ENCODE assay signal across 25 cellular contexts in the genomic region with DNA sequence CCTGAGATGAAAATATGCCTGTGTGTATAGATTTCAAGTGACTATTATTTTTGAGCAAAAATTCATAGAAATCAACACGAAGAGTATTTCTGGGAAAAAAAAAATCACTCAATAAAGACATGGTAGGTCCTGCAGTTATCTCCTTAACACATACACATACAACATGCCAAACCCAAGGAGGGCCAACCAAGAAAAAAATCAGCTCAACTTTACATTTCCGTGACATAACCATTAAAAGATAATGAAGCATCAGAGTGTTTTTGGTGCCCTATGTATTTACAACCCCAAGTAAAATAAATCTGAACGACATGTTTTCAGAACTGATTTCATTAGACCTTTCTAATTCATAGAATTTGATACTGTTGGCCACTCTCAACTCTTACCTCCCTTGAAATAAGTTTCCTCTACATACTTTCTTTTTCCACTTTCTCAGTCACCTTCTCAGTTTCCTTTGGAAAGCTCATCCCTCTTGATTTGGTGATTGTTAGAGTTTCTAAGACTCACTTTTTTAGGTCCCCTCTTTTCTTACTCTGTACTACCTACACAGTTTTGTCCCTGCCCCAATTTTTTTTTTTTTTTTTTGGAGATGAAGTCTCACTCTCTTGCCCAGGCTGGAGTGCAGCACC.
DNase-seq lines count a peak whose midpoint lies in the region; ATAC-seq, FAIRE-seq and TF ChIP-seq lines count a peak whose summit lies in the region.
"Had no signal": no experiment of that assay in that cellular context is flagged by ENCODE, and none has a peak within 500 bp of the region (broad histone marks: within the 10 kb centered on the region; RNA-seq: fewer than 3 reads in every experiment).

No MANE protein-coding gene starts in this region.

- no peak overlapping the region for H2AFZ ChIP-seq in OCI-LY7 (ENCODE audit: low read length)
- H2AFZ ChIP-seq in K562 (ENCODE audit: low read depth, low read length): no peak overlapping the region

- no peak overlapping the region for H3K4me3 Mint-ChIP-seq in T-helper 2 cell treated with Interferon-gamma antibody and Interleukin-4, amounts not matched to agents 5 μg/mL and 100 μg/mL, for 36 hours
- no peak overlapping the region for H3K4me3 Mint-ChIP-seq in nephron progenitor cell
- H3K4me3 Mint-ChIP-seq: activated naive CD4-positive, alpha-beta T cell treated with anti-CD3 and anti-CD28 coated beads for 36 hours; activated T-cell treated with anti-CD3 and anti-CD28 coated beads, Interleukin-2, amount 50 U/mL, for 4 hours; CD4-positive, alpha-beta T cell had no signal

- in situ Hi-C loops in K562 (cut with MboI): no loop called here

- TF ChIP-seq EP300 in K562 (IDR thresholded peaks at IDR 0.05; ENCODE audit: low read length): no peak

- CTCF ChIA-PET in OCI-LY7 (lab: Charles Lee; ENCODE audit: unreplicated experiment): no interaction called here
- CTCF ChIA-PET in K562 (lab: Yijun Ruan, JAX; ENCODE audit: low intra/inter-chr PET ratio): no interaction called here
- CTCF ChIA-PET in A673 (lab: Charles Lee): no interaction called here

- POLR2A ChIA-PET in OCI-LY7 (lab: Charles Lee) (interaction anchor here (0.7 to 3.1 kb wide), 12 partner anchors 9 to 1218 kb away, joined by 3 to 13 read pairs (median 4); no protein-coding TSS in a partner anchor), K562 (lab: Yijun Ruan, JAX) (interaction anchor here (0.9 to 1.5 kb wide), 3 partner anchors 10 to 160 kb away, joined by 3 to 5 read pairs (median 3); no protein-coding TSS in a partner anchor), A673 (lab: Charles Lee; ENCODE audit: low non-redundant PET) (interaction anchor here (0.6 to 1.2 kb wide), 2 partner anchors 21 to 251 kb away, joined by 4 to 6 read pairs; no protein-coding TSS in a partner anchor)

- H3K27me3 Mint-ChIP-seq in T-helper 2 cell treated with Interferon-gamma antibody and Interleukin-4, amounts not matched to agents 5 μg/mL and 100 μg/mL, for 36 hours (ENCODE audit: low read depth): no peaks in the 10 kb centered on the region
- H3K27me3 Mint-ChIP-seq in nephron progenitor cell (ENCODE audit: low read depth, poor library complexity): no peaks in the 10 kb centered on the region
- H3K27me3 Mint-ChIP-seq: CD4-positive, alpha-beta T cell had no signal

- peaks cover 59% of the 10 kb centered on the region for H3K36me3 Mint-ChIP-seq in T-helper 2 cell treated with Interferon-gamma antibody and Interleukin-4, amounts not matched to agents 5 μg/mL and 100 μg/mL, for 36 hours (ENCODE audit: low read depth)
- peaks cover 93% of the 10 kb centered on the region for H3K36me3 Mint-ChIP-seq in nephron progenitor cell (ENCODE audit: low read depth)

- H4K20me1 ChIP-seq in OCI-LY7 (ENCODE audit: insufficient read depth, low read length): no peaks in the 10 kb centered on the region
- H4K20me1 ChIP-seq in K562 (replicated peaks; ENCODE audit: control insufficient read depth, insufficient read depth, low read length): no peaks in the 10 kb centered on the region

- TF ChIP-seq POLR2A in K562 (conservative IDR thresholded peaks at IDR 0.05): no peak

- TF ChIP-seq CTCF in OCI-LY7 (conservative IDR thresholded peaks at IDR 0.05; ENCODE audit: low read length): no peak
- no peak for TF ChIP-seq CTCF in K562 (IDR thresholded peaks at IDR 0.05 in 2 of 3, conservative IDR thresholded peaks at IDR 0.05 in 1 of 3; ENCODE audit: insufficient read depth in 2 of 3, low read depth in 1 of 3, low read length in 3 of 3)
- TF ChIP-seq CTCF in nephron progenitor cell (IDR thresholded peaks at IDR 0.05): no peak
- no peak for TF ChIP-seq CTCF in A673 (conservative IDR thresholded peaks at IDR 0.05; ENCODE audit: low read depth, low read length)

- intact Hi-C loops in OCI-LY7 (cut with micrococcal nuclease; ENCODE audit: unreplicated experiment) (no loop called here), K562 (cut with micrococcal nuclease) (no loop called here), A673 (cut with micrococcal nuclease; ENCODE audit: unreplicated experiment) (no loop called here)

- no peaks in the 10 kb centered on the region for H3K9me1 ChIP-seq in K562 (ENCODE audit: control insufficient read depth, insufficient read depth, low read length)

- H3K9ac ChIP-seq in K562 (ENCODE audit: insufficient read depth in 1 of 2, low read depth in 2 of 2, low read length in 2 of 2): no peak overlapping the region

- H3K4me1 ChIP-seq in OCI-LY7 (ENCODE audit: insufficient read depth, low read length, poor library complexity, severe bottlenecking) (peaks cover 56% of the 10 kb centered on the region), K562 (replicated peaks in 1 of 2; ENCODE audit: control insufficient read depth in 2 of 2, insufficient read depth in 2 of 2, low read length in 2 of 2) (peaks cover 1 to 5% of the 10 kb centered on the region in 2 experiments; a peak in 3 of 5 replicates), A673 (ENCODE audit: insufficient read depth, low read length, poor library complexity, severe bottlenecking) (peaks cover 7% of the 10 kb centered on the region)

- BruUV-seq in OCI-LY7 (replicated peaks; lab: Mats Ljungman, UMichigan) (no TSS peak), K562 (replicated peaks; lab: Mats Ljungman, UMichigan) (no TSS peak), A673 (replicated peaks; lab: Mats Ljungman, UMichigan) (no TSS peak)

- H3K27ac Mint-ChIP-seq in T-helper 2 cell treated with Interferon-gamma antibody and Interleukin-4, amounts not matched to agents 5 μg/mL and 100 μg/mL, for 36 hours: peak overlapping the region; percentile 4
- peak overlapping the region; percentile 91 for H3K27ac Mint-ChIP-seq in nephron progenitor cell
- H3K27ac Mint-ChIP-seq: activated naive CD4-positive, alpha-beta T cell treated with anti-CD3 and anti-CD28 coated beads for 36 hours; CD4-positive, alpha-beta T cell had no signal

- H3K9me3 ChIP-seq in OCI-LY7 (ENCODE audit: low read length): peaks cover 7% of the 10 kb centered on the region; the same call in 1 of the 2 replicates
- no peaks in the 10 kb centered on the region for H3K9me3 ChIP-seq in K562 (replicated peaks; ENCODE audit: control insufficient read depth, insufficient read depth, low read depth, low read length)
- no peaks in the 10 kb centered on the region for H3K9me3 ChIP-seq in A673 (ENCODE audit: low read depth, low read length, poor library complexity, severe bottlenecking)
- H3K9me3 ChIP-seq: esophagus muscularis mucosa, heart right ventricle, stomach, thyroid gland had no signal

- peaks cover 10% of the 10 kb centered on the region for H3K4me1 Mint-ChIP-seq in T-helper 2 cell treated with Interferon-gamma antibody and Interleukin-4, amounts not matched to agents 5 μg/mL and 100 μg/mL, for 36 hours (ENCODE audit: low read depth)
- H3K4me1 Mint-ChIP-seq in nephron progenitor cell: peaks cover 19% of the 10 kb centered on the region

- H3K36me3 ChIP-seq in OCI-LY7 (ENCODE audit: insufficient read depth, low read length) (peaks cover 93% of the 10 kb centered on the region), K562 (ENCODE audit: control insufficient read depth, insufficient read depth, low read length) (peaks cover 74% of the 10 kb centered on the region), A673 (ENCODE audit: insufficient read depth, low read length, poor library complexity, severe bottlenecking) (peaks cover 64% of the 10 kb centered on the region)

- peak; percentile 56 for ATAC-seq in K562
- ATAC-seq: activated T-cell treated with anti-CD3 and anti-CD28 coated beads, Interleukin-2, amount 50 U/mL, for 4 hours; foreskin keratinocyte; heart right ventricle; Panc1 had no signal

- H3K27ac ChIP-seq in OCI-LY7 (ENCODE audit: low read depth, low read length, poor library complexity, severe bottlenecking): peak overlapping the region; percentile 83
- H3K27ac ChIP-seq in K562 (ENCODE audit: extremely low read depth, low read depth, low read length): no peak overlapping the region
- H3K27ac ChIP-seq in A673 (ENCODE audit: low read depth, low read length, poor library complexity, severe bottlenecking): no peak overlapping the region
- H3K27ac ChIP-seq: coronary artery, esophagus muscularis mucosa, foreskin keratinocyte, heart right ventricle, thyroid gland had no signal

- peaks cover 18% of the 10 kb centered on the region; the same call in 1 of the 2 replicates for H3K79me2 ChIP-seq in OCI-LY7 (ENCODE audit: insufficient read depth, low read depth, low read length)
- no peaks in the 10 kb centered on the region for H3K79me2 ChIP-seq in K562 (ENCODE audit: control insufficient read depth, insufficient read depth, low read length)

- H3K9me2 ChIP-seq in OCI-LY7 (ENCODE audit: insufficient read depth, low read length): no peaks in the 10 kb centered on the region

- no peak for TF ChIP-seq RAD21 in K562 (CRISPR knock-in tag; conservative IDR thresholded peaks at IDR 0.05 in 1 of 2, IDR thresholded peaks at IDR 0.05 in 1 of 2)

- H3K27me3 ChIP-seq in K562 (ENCODE audit: control insufficient read depth in 2 of 2, insufficient read depth in 2 of 2, low read length in 2 of 2): no peaks in the 10 kb centered on the region
- H3K27me3 ChIP-seq in A673 (replicated peaks; ENCODE audit: insufficient read depth, low read depth, low read length, poor library complexity): no peaks in the 10 kb centered on the region
- H3K27me3 ChIP-seq: esophagus muscularis mucosa, foreskin keratinocyte, heart right ventricle, stomach, thyroid gland had no signal

- H3K4me3 ChIP-seq in OCI-LY7 (ENCODE audit: low read depth, low read length, poor library complexity, severe bottlenecking) (no peak overlapping the region), K562 (no peak overlapping the region), A673 (ENCODE audit: low read depth, low read length, poor library complexity, severe bottlenecking) (no peak overlapping the region)
- H3K4me3 ChIP-seq: coronary artery, esophagus muscularis mucosa, heart right ventricle, stomach, thyroid gland had no signal

- FAIRE-seq in K562 (lab: Jason Lieb, UNC): peak; percentile 67
- FAIRE-seq: bronchial epithelial cell, GM12892 had no signal

- DNase-seq in T-helper 2 cell treated with Interferon-gamma antibody and Interleukin-4, amounts not matched to agents 5 μg/mL and 100 μg/mL, for 36 hours (ENCODE audit: low spot score): no peak
- DNase-seq in T-helper 2 cell (no peak), OCI-LY7 (ENCODE audit: low spot score) (no peak), K562 (ENCODE audit: extremely low read depth in 1 of 4, low spot score in 3 of 4) (peak in 2 of 4 experiments; percentile 28 to 39), nephron progenitor cell (no peak), HuH-7 (ENCODE audit: low spot score) (no peak), A673 (ENCODE audit: low spot score) (no peak), COR-L47 (lab: John Stamatoyannopoulos, UW) (no peak)
- DNase-seq: activated CD4-positive, alpha-beta T cell treated with anti-CD3 and anti-CD28 coated beads for 1 hour; activated naive CD4-positive, alpha-beta T cell treated with anti-CD3 and anti-CD28 coated beads for 36 hours; activated T-cell treated with anti-CD3 and anti-CD28 coated beads, Interleukin-2, amount 50 U/mL, for 4 hours; CD4-positive, alpha-beta T cell; foreskin keratinocyte; heart right ventricle; Karpas-422; mesenchymal stem cell; NCI-H2107; nucleus accumbens; stomach; thyroid gland had no signal

- H3K9me3 Mint-ChIP-seq in T-helper 2 cell treated with Interferon-gamma antibody and Interleukin-4, amounts not matched to agents 5 μg/mL and 100 μg/mL, for 36 hours: no peaks in the 10 kb centered on the region
- H3K9me3 Mint-ChIP-seq in nephron progenitor cell: no peaks in the 10 kb centered on the region
- H3K9me3 Mint-ChIP-seq: activated naive CD4-positive, alpha-beta T cell treated with anti-CD3 and anti-CD28 coated beads for 36 hours; activated T-cell treated with anti-CD3 and anti-CD28 coated beads, Interleukin-2, amount 50 U/mL, for 4 hours; CD4-positive, alpha-beta T cell had no signal

- peak overlapping the region; percentile 57 for H3K4me2 ChIP-seq in OCI-LY7 (ENCODE audit: low read length)
- H3K4me2 ChIP-seq in K562 (ENCODE audit: insufficient read depth, low read length): no peak overlapping the region

- 31% methylated on average over 3 of the region's 3 CpGs for WGBS in K562 (ENCODE audit: insufficient coverage, low coverage, missing lambda C conversion rate)
